ENCODE assay signal across 29 cellular contexts in genomic region chr6:7569082-7569481, GRCh38. TPM values are rescaled to one million over a fixed set of nuclear protein-coding genes. Genes with fewer than 3 reads are reported as not detected.
"Had no signal": no experiment of that assay in that cellular context is flagged by ENCODE, and none has a peak within 500 bp of the region (broad histone marks: within the 10 kb centered on the region; RNA-seq: fewer than 3 reads in every experiment).

No MANE protein-coding gene starts in this region.

- H3K4me3 ChIP-seq: left lung, lower lobe of right lung, neural progenitor cell, ovary, sigmoid colon, spleen, suprapubic skin, thoracic aorta, tibial artery, upper lobe of right lung had no signal

- ATAC-seq: left lung; lower lobe of right lung; natural killer cell; right cardiac atrium; stimulated activated effector memory CD8-positive, alpha-beta T cell treated with anti-CD3 and anti-CD28 coated beads, Interleukin-12 subunit alpha, Interleukin-12 subunit beta, amount 100 ng/mL, for 72 hours; upper lobe of right lung had no signal

- H3K27ac ChIP-seq: left lung, lower lobe of right lung, neural progenitor cell, neutrophil, ovary, sigmoid colon, spleen, suprapubic skin, thoracic aorta, tibial artery, upper lobe of right lung had no signal

- H3K36me3 ChIP-seq: neural progenitor cell, neutrophil, ovary, sigmoid colon, thoracic aorta, upper lobe of right lung had no signal

- H3K27me3 ChIP-seq: neural progenitor cell, ovary, suprapubic skin had no signal

- FAIRE-seq: islet of Langerhans, kidney, small intestine, urothelium cell line had no signal

- DNase-seq: hypothalamus; immature natural killer cell; kidney; left colon; left lung; lower lobe of right lung; mammary epithelial cell; mesenchymal stem cell; naive B cell; natural killer cell; nephron progenitor cell; occipital lobe; ovary; right cardiac atrium; sigmoid colon; small intestine; spleen; stimulated activated CD4-positive, alpha-beta T cell treated with anti-CD3 and anti-CD28 coated beads, Interleukin-4, amount 100 ng/mL, for 24 hours; stimulated activated naive CD4-positive, alpha-beta T cell; tibial artery; trophoblast cell; upper lobe of right lung had no signal

- H3K9me3 ChIP-seq: left lung, lower lobe of right lung, neutrophil, ovary, sigmoid colon, spleen, suprapubic skin, thoracic aorta, tibial artery, upper lobe of right lung had no signal

- H3K4me1 ChIP-seq: left lung, lower lobe of right lung, neural progenitor cell, sigmoid colon, spleen, suprapubic skin, tibial artery, upper lobe of right lung had no signal

RNA-seq across cellular contexts. Expression of gene DSP, which starts 27.6 kb away (rescaled TPM):
- polyA plus RNA-seq: immature natural killer cell had no signal
